ENCODE assay signal across 7 cellular contexts in the genomic region with DNA sequence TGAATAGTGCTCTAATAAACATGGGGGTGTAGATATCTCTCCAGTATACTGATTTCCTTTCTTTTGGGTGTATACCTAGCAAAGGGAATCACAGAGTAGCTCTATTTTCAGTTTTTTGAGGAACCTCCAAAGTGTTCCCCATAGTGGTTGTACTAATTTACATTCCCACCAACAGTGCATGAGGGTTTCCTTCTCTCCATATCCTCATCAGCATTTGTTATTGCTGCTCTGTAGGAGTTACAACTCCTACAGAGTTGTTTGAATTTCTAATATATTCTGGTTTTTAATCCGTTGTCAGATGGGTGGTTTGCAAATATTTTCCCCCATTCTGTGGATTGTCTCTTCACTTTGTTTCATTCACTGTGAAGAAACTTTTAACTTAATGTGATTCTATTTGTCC.
"Had no signal": no experiment of that assay in that cellular context is flagged by ENCODE, and none has a peak within 500 bp of the region (broad histone marks: within the 10 kb centered on the region; RNA-seq: fewer than 3 reads in every experiment).

No MANE protein-coding gene starts in this region.

- DNase-seq: GM23248, H7, HCEC 1CT, IMR-90, KG1 had no signal

- FAIRE-seq: HTR-8/SVneo, K562 had no signal

- H2AFZ ChIP-seq: GM23248 had no signal

- H3K27ac ChIP-seq: GM23248 had no signal

- H3K4me3 ChIP-seq: GM23248, K562 had no signal

- H3K9ac ChIP-seq: GM23248 had no signal
